In genomic region chr6:7071405-7071804, GRCh38 we compare ENCODE assay signal across 31 cellular contexts.
"Had no signal": no experiment of that assay in that cellular context is flagged by ENCODE, and none has a peak within 500 bp of the region (broad histone marks: within the 10 kb centered on the region; RNA-seq: fewer than 3 reads in every experiment).

No MANE protein-coding gene starts in this region.

- H3K4me3 ChIP-seq: adrenal gland, cardiac muscle cell had no signal

- ATAC-seq: activated CD8-positive, alpha-beta T cell treated with anti-CD3 and anti-CD28 coated beads for 36 hours; activated naive CD4-positive, alpha-beta T cell treated with anti-CD3 and anti-CD28 coated beads, Interleukin-2, amount 50 U/mL, for 72 hours; activated T-cell treated with anti-CD3 and anti-CD28 coated beads, Interleukin-2, amount 50 U/mL, for 4 hours; activated T-cell treated with anti-CD3 and anti-CD28 coated beads, Interleukin-2, amount 50 U/mL, for 72 hours; activated T-helper 17 cell treated with anti-CD3 and anti-CD28 coated beads, Interleukin-2, amount 50 U/mL, for 72 hours had no signal

- DNase-seq: activated B cell treated with CpG ODN at 0.5 μM for 24 hours; activated CD4-positive, alpha-beta memory T cell treated with anti-CD3 and anti-CD28 coated beads for 36 hours; activated CD4-positive, alpha-beta T cell treated with anti-CD3 and anti-CD28 coated beads for 4 hours; activated CD4-positive, alpha-beta T cell treated with anti-CD3 and anti-CD28 coated beads, Interleukin-2, amount 10 ng/mL, durations not matched to agents 24 days and 14 days; activated CD4-positive, alpha-beta T cell treated with anti-CD3 and anti-CD28 coated beads, Interleukin-2, amount 50 U/mL, for 1 hour; activated CD4-positive, alpha-beta T cell treated with anti-CD3 and anti-CD28 coated beads, Interleukin-2, amount 50 U/mL, for 4 hours; activated CD4-positive, CD25-positive, alpha-beta regulatory T cell treated with anti-CD3 and anti-CD28 coated beads, Interleukin-2, amount 50 U/mL, for 72 hours; activated CD8-positive, alpha-beta memory T cell treated with anti-CD3 and anti-CD28 coated beads, Interleukin-2, amount 50 U/mL, for 4 hours; activated CD8-positive, alpha-beta T cell treated with anti-CD3 and anti-CD28 coated beads for 36 hours; activated effector memory CD4-positive, alpha-beta T cell treated with anti-CD3 and anti-CD28 coated beads, Interleukin-2, amount 50 U/mL, for 16 hours; activated gamma-delta T cell treated with Interleukin-2 at 50 U/mL for 16 hours; activated naive CD4-positive, alpha-beta T cell; activated naive CD4-positive, alpha-beta T cell treated with anti-CD3 and anti-CD28 coated beads for 36 hours; activated naive CD4-positive, alpha-beta T cell treated with anti-CD3 and anti-CD28 coated beads, Interleukin-2, amount 50 U/mL, for 16 hours; activated naive CD8-positive, alpha-beta T cell treated with anti-CD3 and anti-CD28 coated beads for 36 hours; activated T-cell treated with anti-CD3 and anti-CD28 coated beads for 4 hours; activated T-cell treated with anti-CD3 and anti-CD28 coated beads, Interleukin-2, amount 50 U/mL, for 1 hour; activated T-cell treated with anti-CD3 and anti-CD28 coated beads, Interleukin-2, amount 50 U/mL, for 4 hours; activated T-cell treated with anti-CD3 and anti-CD28 coated beads, Interleukin-2, amount 50 U/mL, for 72 hours; adrenal gland; amniotic stem cell; aorta; caudate nucleus; cerebellar nuclear complex; T-helper 1 cell; T-helper 2 cell; T-helper 9 cell had no signal

- H3K36me3 ChIP-seq: adrenal gland, cardiac muscle cell had no signal

- H3K9me3 ChIP-seq: adrenal gland had no signal

- H3K27me3 ChIP-seq: adrenal gland, cardiac muscle cell had no signal

- H3K27ac ChIP-seq: adrenal gland, cardiac muscle cell, VCaP had no signal
